ENCODE assay signal across 8 cellular contexts in the genomic region with DNA sequence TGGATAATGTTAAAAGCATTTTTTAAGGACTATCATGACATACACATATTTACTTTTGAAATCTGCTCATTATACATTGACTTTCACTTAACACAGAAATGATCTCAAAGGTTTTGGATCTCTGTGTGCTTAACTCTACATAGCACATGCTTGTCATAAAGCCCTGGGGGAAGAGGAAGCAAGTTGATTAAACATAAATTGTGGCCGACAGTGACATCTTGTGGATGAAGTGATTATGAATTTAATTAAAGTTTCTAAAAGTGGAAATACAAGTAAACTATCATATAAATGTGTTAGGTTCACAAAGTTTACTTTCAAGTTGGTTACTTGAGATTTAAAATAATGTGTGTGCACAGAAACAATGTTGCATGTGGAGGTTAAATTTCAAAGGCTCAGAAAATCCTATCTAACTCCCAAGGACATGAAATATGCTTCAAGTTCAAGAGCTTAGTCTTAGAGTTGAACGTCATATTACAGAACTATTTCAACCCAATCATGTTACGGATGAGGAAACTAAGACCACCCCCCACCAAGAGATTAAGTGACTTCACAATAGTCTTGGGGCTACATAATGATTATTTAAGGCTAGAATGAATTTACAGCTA.
DNase-seq lines count a peak whose midpoint lies in the region; ATAC-seq lines count a peak whose summit lies in the region.

No MANE protein-coding gene starts in this region.

- peak; percentile 0 for DNase-seq in NCI-H2171 treated with DMSO at 0.1 percent for 48 hours (lab: John Stamatoyannopoulos, UW)
- DNase-seq in NCI-H2171 (lab: John Stamatoyannopoulos, UW), result no peak
- peak; percentile 30 to 38 for DNase-seq in HAP-1 (ENCODE audit: low spot score in 2 of 2)
- DNase-seq in NOMO-1 treated with DMSO at 0.1 percent for 48 hours (lab: John Stamatoyannopoulos, UW; ENCODE audit: unreplicated experiment), result peak; percentile 74
- peak; percentile 38 for DNase-seq in cerebellum (ENCODE audit: low spot score)
- DNase-seq in mesenchymal stem cell, result peak; percentile 53
- no peak for DNase-seq in NCI-H524 treated with DMSO at 0.1 percent for 48 hours (lab: John Stamatoyannopoulos, UW)
- no peak for DNase-seq in sciatic nerve (ENCODE audit: low spot score)

- H3K14ac ChIP-seq in mesenchymal stem cell (ENCODE audit: low read length in 2 of 2), result no peak overlapping the region

- no peaks in the 10 kb centered on the region for H3K9me3 ChIP-seq in HAP-1
- H3K9me3 ChIP-seq in mesenchymal stem cell (ENCODE audit: control insufficient read depth, low read length), result no peaks in the 10 kb centered on the region

- H2BK120ac ChIP-seq in mesenchymal stem cell (ENCODE audit: low read depth, low read length), result no peak overlapping the region

- no peak overlapping the region for H2AFZ ChIP-seq in mesenchymal stem cell (ENCODE audit: low read depth, low read length)

- no peak overlapping the region for H3K9ac ChIP-seq in mesenchymal stem cell (ENCODE audit: low read length)

- no peak overlapping the region for H2AK5ac ChIP-seq in mesenchymal stem cell (ENCODE audit: low read length, severe bottlenecking)

- H3K4me2 ChIP-seq in mesenchymal stem cell (ENCODE audit: low read length, poor library complexity, severe bottlenecking), result no peak overlapping the region

- no peak overlapping the region for H3K18ac ChIP-seq in mesenchymal stem cell (ENCODE audit: low read depth in 1 of 2, low read length in 2 of 2)

- ATAC-seq in sciatic nerve, result no peak

- H3K4me3 ChIP-seq in HAP-1 (no peak overlapping the region), mesenchymal stem cell (ENCODE audit: insufficient read depth in 1 of 2, low read depth in 1 of 2, low read length in 2 of 2) (no peak overlapping the region)

- H2BK15ac ChIP-seq in mesenchymal stem cell (ENCODE audit: low read depth, poor library complexity, severe bottlenecking), result no peak overlapping the region

- in situ Hi-C loops in HAP-1 (cut with MboI; ENCODE audit: low sequenced_read_pairs), result loop anchor here (10.0 kb wide), 1 partner anchor 1777 kb away; no protein-coding TSS in a partner anchor

- no peaks in the 10 kb centered on the region for H3K4me1 ChIP-seq in HAP-1
- H3K4me1 ChIP-seq in mesenchymal stem cell (ENCODE audit: control insufficient read depth, insufficient read depth, low read depth, low read length), result no peaks in the 10 kb centered on the region

- no peak overlapping the region for H4K8ac ChIP-seq in mesenchymal stem cell (ENCODE audit: low read length)

- no peaks in the 10 kb centered on the region for H3K79me1 ChIP-seq in mesenchymal stem cell (replicated peaks; ENCODE audit: low read length, poor library complexity, severe bottlenecking)

- H3K27ac ChIP-seq in mesenchymal stem cell (ENCODE audit: low read length, poor library complexity, severe bottlenecking), result no peak overlapping the region

- H3K27me3 ChIP-seq in HAP-1 (ENCODE audit: low read depth) (peaks cover 4% of the 10 kb centered on the region; the same call in 1 of the 2 replicates), mesenchymal stem cell (ENCODE audit: control insufficient read depth in 1 of 2, insufficient read depth in 1 of 2, low read length in 2 of 2) (peaks cover 0 to 7% of the 10 kb centered on the region in 2 experiments)

- H3K4ac ChIP-seq in mesenchymal stem cell (ENCODE audit: low read depth in 1 of 2, low read length in 2 of 2), result no peak overlapping the region

- H3K36me3 ChIP-seq in HAP-1 (replicated peaks) (no peaks in the 10 kb centered on the region), mesenchymal stem cell (ENCODE audit: control insufficient read depth in 1 of 2, insufficient read depth in 2 of 2, low read depth in 1 of 2, low read length in 2 of 2) (no peaks in the 10 kb centered on the region)

- intact Hi-C loops in sciatic nerve (cut with DNase I), result loop anchor here (10.0 kb wide), 1 partner anchor 1777 kb away; no protein-coding TSS in a partner anchor

- no peak overlapping the region for H3K23ac ChIP-seq in mesenchymal stem cell (ENCODE audit: low read length in 2 of 2)

- H2BK5ac ChIP-seq in mesenchymal stem cell (ENCODE audit: low read depth, low read length, poor library complexity, severe bottlenecking), result no peak overlapping the region

- 91% methylated on average over 1 of the region's 3 CpGs for WGBS in mesenchymal stem cell

- H4K91ac ChIP-seq in mesenchymal stem cell (ENCODE audit: low read length), result no peak overlapping the region

- H2BK12ac ChIP-seq in mesenchymal stem cell (ENCODE audit: low read length in 2 of 2), result no peak overlapping the region

Comparison
In these comparisons a context has a peak if more than half of its experiments do, and no peak if none do; other contexts are left out.
1. DNase-seq: peak in NCI-H2171 treated with DMSO at 0.1 percent for 48 hours (single experiment), HAP-1 (2 of 2), NOMO-1 treated with DMSO at 0.1 percent for 48 hours (single experiment), cerebellum (single experiment) and mesenchymal stem cell (single experiment); none in NCI-H2171 (single experiment), NCI-H524 treated with DMSO at 0.1 percent for 48 hours (single experiment) and sciatic nerve (single experiment).